In genomic region chr6:15574023-15574422, GRCh38 we compare ENCODE assay signal across 1 cellular context.
TF ChIP-seq lines count a peak whose summit lies in the region.

No MANE protein-coding gene starts in this region.

TF ChIP-seq in H1, 55 proteins besides CTCF, POLR2A, EP300 and RAD21 (continued from another document):
- TF ChIP-seq CHD7 (IDR thresholded peaks at IDR 0.05; ENCODE audit: insufficient replicate concordance, low read length) (no peak), SP2 (IDR thresholded peaks at IDR 0.05; ENCODE audit: low read length) (no peak), E2F6 (IDR thresholded peaks at IDR 0.05) (no peak), SAP30 (IDR thresholded peaks at IDR 0.05; ENCODE audit: insufficient read depth, insufficient replicate concordance, low read length) (no peak), NRF1 (IDR thresholded peaks at IDR 0.05; ENCODE audit: low read depth, low read length) (no peak), EZH2 (IDR thresholded peaks at IDR 0.05; ENCODE audit: low read depth, low read length, severe bottlenecking) (no peak), HDAC2 (IDR thresholded peaks at IDR 0.05; ENCODE audit: borderline replicate concordance in 1 of 2, low read depth in 2 of 2, low read length in 2 of 2) (no peak), BACH1 (IDR thresholded peaks at IDR 0.05; ENCODE audit: low read length) (no peak), CHD1 (IDR thresholded peaks at IDR 0.05; ENCODE audit: low read depth, low read length) (no peak), RNF2 (IDR thresholded peaks at IDR 0.05; ENCODE audit: borderline replicate concordance, low read depth, low read length, missing control alignments, poor library complexity, severe bottlenecking) (no peak), KDM1A (IDR thresholded peaks at IDR 0.05; ENCODE audit: borderline replicate concordance, low read length) (no peak), RFX5 (IDR thresholded peaks at IDR 0.05; ENCODE audit: borderline replicate concordance, low read depth, low read length) (no peak)
